ENCODE assay signal across 8 cellular contexts in the genomic region with DNA sequence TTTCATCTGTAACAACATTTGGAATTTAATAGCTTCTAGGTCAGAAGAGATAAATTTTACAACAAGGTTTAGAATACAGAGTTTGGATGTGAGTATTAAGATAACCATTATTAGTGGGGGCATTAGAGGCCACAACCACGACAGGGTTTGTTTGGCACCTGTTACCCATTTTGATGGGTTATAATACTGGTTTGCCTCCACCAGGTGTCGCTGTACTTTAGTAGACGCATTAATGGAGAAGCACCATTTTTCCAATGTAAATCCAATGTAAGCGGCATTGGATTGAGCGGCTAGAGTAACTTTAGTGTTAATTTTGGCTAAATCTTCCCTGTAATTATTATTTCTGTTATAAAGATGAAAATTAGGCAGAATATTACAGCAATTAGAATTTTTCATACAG.
DNase-seq lines count a peak whose midpoint lies in the region; ATAC-seq and TF ChIP-seq lines count a peak whose summit lies in the region.

No MANE protein-coding gene starts in this region.

- no peak overlapping the region for H3K9ac ChIP-seq in adipocyte (ENCODE audit: low read length)
- no peak overlapping the region for H3K9ac ChIP-seq in neural progenitor cell

- H3K4me1 ChIP-seq in adipocyte (ENCODE audit: control insufficient read depth, insufficient read depth, low read length) (no peaks in the 10 kb centered on the region), neural progenitor cell (no peaks in the 10 kb centered on the region)

- H3K4me1 Mint-ChIP-seq in neural progenitor cell (no peaks in the 10 kb centered on the region), T-cell (no peaks in the 10 kb centered on the region)

- H3K4me3 Mint-ChIP-seq in neural progenitor cell (no peak overlapping the region), T-cell (no peak overlapping the region)

- no peaks in the 10 kb centered on the region for H3K9me3 ChIP-seq in adipocyte (ENCODE audit: control insufficient read depth, low read length)
- no peaks in the 10 kb centered on the region for H3K9me3 ChIP-seq in neural progenitor cell (ENCODE audit: low read depth)

- no peaks in the 10 kb centered on the region for H3K36me3 Mint-ChIP-seq in neural progenitor cell
- no peaks in the 10 kb centered on the region for H3K36me3 Mint-ChIP-seq in T-cell

- H3K4me3 ChIP-seq in adipocyte (ENCODE audit: low read length) (no peak overlapping the region), neural progenitor cell (no peak overlapping the region)

- H3K36me3 ChIP-seq in adipocyte (ENCODE audit: control insufficient read depth, insufficient read depth, low read length, severe bottlenecking) (no peaks in the 10 kb centered on the region), neural progenitor cell (no peaks in the 10 kb centered on the region)

- H3F3A ChIP-seq in neural progenitor cell (ENCODE audit: low read depth): no peaks in the 10 kb centered on the region

- H4K20me1 ChIP-seq in neural progenitor cell (ENCODE audit: low read depth): no peaks in the 10 kb centered on the region

- peak; percentile 72 for TF ChIP-seq CTCF in neural progenitor cell (IDR thresholded peaks at IDR 0.05)

- H2AFZ ChIP-seq in neural progenitor cell (replicated peaks): no peak overlapping the region

- POLR2A ChIA-PET in T-cell (lab: Charles Lee): no interaction called here

- H3K27ac Mint-ChIP-seq in neural progenitor cell: no peak overlapping the region
- H3K27ac Mint-ChIP-seq in T-cell: no peak overlapping the region

- CTCF ChIA-PET in T-cell (lab: Charles Lee): no interaction called here

- H3K27me3 ChIP-seq in adipocyte (replicated peaks; ENCODE audit: control insufficient read depth, insufficient read depth, low read length): no peaks in the 10 kb centered on the region
- H3K27me3 ChIP-seq in neural progenitor cell: no peaks in the 10 kb centered on the region

- ATAC-seq in GM21619 (IDR thresholded peaks at IDR 0.05; ENCODE audit: unreplicated experiment) (no peak), T-cell (replicated peaks in 1 of 4) (no peak)

- no peak overlapping the region for H3K27ac ChIP-seq in neural progenitor cell

- H3K9me3 Mint-ChIP-seq in neural progenitor cell (peaks cover 4% of the 10 kb centered on the region), T-cell (peaks cover 0 to 6% (median 0%) of the 10 kb centered on the region in 3 donors)

- H3K79me2 ChIP-seq in neural progenitor cell (ENCODE audit: low read depth): no peaks in the 10 kb centered on the region

- no peak overlapping the region for H3K4me2 ChIP-seq in neural progenitor cell

- H3K27me3 Mint-ChIP-seq in neural progenitor cell (ENCODE audit: insufficient read depth, low read depth) (no peaks in the 10 kb centered on the region), T-cell (no peaks in the 10 kb centered on the region)

- in situ Hi-C loops in KBM-7 (cut with MboI; ENCODE audit: low pct_unique_long_range_greater_than_20kb, low sequenced_read_pairs): no loop called here

- peak; percentile 27 for DNase-seq in stimulated activated CD4-positive, alpha-beta T cell treated with anti-CD3 and anti-CD28 coated beads, Interleukin-15, amount 100 ng/mL, for 24 hours
- DNase-seq in stimulated activated CD4-positive, alpha-beta T cell treated with anti-CD3 and anti-CD28 coated beads, Interleukin-1b, Interleukin-23, amount 100 ng/mL, for 48 hours: no peak
- peak; percentile 28 for DNase-seq in KBM-7
- DNase-seq in adipocyte (ENCODE audit: low read depth): peak; percentile 7
- peak; percentile 69 for DNase-seq in neural progenitor cell (ENCODE audit: low spot score)
- DNase-seq in retina: no peak
- no peak for DNase-seq in T-cell

Comparison
In these comparisons a context has a peak if more than half of its experiments do, and no peak if none do; other contexts are left out.
1. DNase-seq: peak in stimulated activated CD4-positive, alpha-beta T cell treated with anti-CD3 and anti-CD28 coated beads, Interleukin-15, amount 100 ng/mL, for 24 hours (single experiment), KBM-7 (single experiment), adipocyte (single experiment) and neural progenitor cell (single experiment); none in stimulated activated CD4-positive, alpha-beta T cell treated with anti-CD3 and anti-CD28 coated beads, Interleukin-1b, Interleukin-23, amount 100 ng/mL, for 48 hours (single experiment), retina (single experiment) and T-cell (0 of 34).